In genomic region chr3:37945407-37945802, GRCh38 we compare ENCODE assay signal across 13 cellular contexts. TPM values are rescaled to one million over a fixed set of nuclear protein-coding genes. Genes with fewer than 3 reads are reported as not detected.
DNase-seq lines count a peak whose midpoint lies in the region; TF ChIP-seq lines count a peak whose summit lies in the region.
"Had no signal": no experiment of that assay in that cellular context is flagged by ENCODE, and none has a peak within 500 bp of the region (broad histone marks: within the 10 kb centered on the region; RNA-seq: fewer than 3 reads in every experiment).

No MANE protein-coding gene starts in this region.

- intact Hi-C loops in PC-9 (cut with micrococcal nuclease; ENCODE audit: unreplicated experiment) (loop anchor here (5.0 to 10.0 kb wide), 2 partner anchors 207 to 1199 kb away; no protein-coding TSS in a partner anchor), tibial artery (cut with DNase I; ENCODE audit: low total_unique reads) (no loop called here)

- peak overlapping the region; percentile 65 for H4K8ac ChIP-seq in mesendoderm (ENCODE audit: low read depth, low read length)

- no peaks in the 10 kb centered on the region for H3K9me3 ChIP-seq in PC-9 (ENCODE audit: insufficient read depth, low read depth)
- H3K9me3 ChIP-seq in tibial artery: no peaks in the 10 kb centered on the region

- H4K5ac ChIP-seq in mesendoderm (ENCODE audit: low read length): no peak overlapping the region

- H3K36me3 ChIP-seq in PC-9 (ENCODE audit: low read depth): peaks cover 13% of the 10 kb centered on the region; the same call in 1 of the 2 replicates
- no peaks in the 10 kb centered on the region for H3K36me3 ChIP-seq in mesendoderm (ENCODE audit: control insufficient read depth, insufficient read depth, low read length)
- no peaks in the 10 kb centered on the region for H3K36me3 ChIP-seq in tibial artery

- no peak overlapping the region for H3K18ac ChIP-seq in mesendoderm (ENCODE audit: low read length)

- H2AK5ac ChIP-seq in mesendoderm (ENCODE audit: low read length): no peak overlapping the region

- H3K4me1 ChIP-seq in PC-9 (replicated peaks; ENCODE audit: insufficient read depth) (peaks cover 59% of the 10 kb centered on the region), mesendoderm (ENCODE audit: control insufficient read depth, low read depth, low read length) (peaks cover 8% of the 10 kb centered on the region), tibial artery (peaks cover 0 to 80% (median 58%) of the 10 kb centered on the region in 4 donors)

- H3K27ac ChIP-seq in PC-9 (peak overlapping the region; percentile 88), cingulate gyrus (ENCODE audit: low read depth, low read length) (peak overlapping the region; percentile 4), mesendoderm (ENCODE audit: low read depth, low read length) (no peak overlapping the region), tibial artery (peak overlapping the region; percentile 60 to 61)

- no peaks in the 10 kb centered on the region for H3K79me1 ChIP-seq in mesendoderm (ENCODE audit: low read length)

- no peak overlapping the region for H3K56ac ChIP-seq in mesendoderm (ENCODE audit: low read length)

- no peaks in the 10 kb centered on the region for H3K27me3 ChIP-seq in PC-9 (ENCODE audit: insufficient read depth, low read depth)
- no peaks in the 10 kb centered on the region for H3K27me3 ChIP-seq in mesendoderm (ENCODE audit: insufficient read depth, low read length, poor library complexity)
- no peaks in the 10 kb centered on the region for H3K27me3 ChIP-seq in tibial artery

- H2AFZ ChIP-seq in PC-9: no peak overlapping the region

- H2BK15ac ChIP-seq in mesendoderm (replicated peaks; ENCODE audit: low read depth): no peak overlapping the region

- H3F3A ChIP-seq in PC-9 (ENCODE audit: insufficient read depth, low read depth): peaks cover 44% of the 10 kb centered on the region

- no peaks in the 10 kb centered on the region for H3K9me2 ChIP-seq in PC-9 (ENCODE audit: insufficient read depth)

- no TSS peak for BruUV-seq in PC-9 (replicated peaks; lab: Mats Ljungman, UMichigan)

- peak overlapping the region; percentile 84 for H3K4me2 ChIP-seq in PC-9
- H3K4me2 ChIP-seq in mesendoderm (ENCODE audit: low read length): no peak overlapping the region

- CTCF ChIA-PET in PC-9 (lab: Charles Lee): no interaction called here

- WGBS in mesendoderm (ENCODE audit: extremely low coverage, insufficient coverage, low lambda C conversion rate): no CpG with 5 or more reads among the region's 4 CpGs

- DNase-seq in PC-9 (peak; percentile 77 to 86), mesendoderm (no peak), tibial artery (no peak), DMS114 treated with DMSO at 0.1 percent for 48 hours (lab: John Stamatoyannopoulos, UW; ENCODE audit: unreplicated experiment) (no peak), NCI-H2081 (lab: John Stamatoyannopoulos, UW) (no peak), KBM-7 (no peak)
- no peak for DNase-seq in activated effector memory CD4-positive, alpha-beta T cell treated with Interleukin-2 at 50 U/mL for 16 hours
- DNase-seq: activated B cell treated with CpG ODN at 0.5 μM for 24 hours; activated T-cell treated with anti-CD3 and anti-CD28 coated beads, Interleukin-2, amount 50 U/mL, for 72 hours; central memory CD4-positive, alpha-beta T cell; NCI-H1930; stimulated activated CD4-positive, alpha-beta T cell treated with anti-CD3 and anti-CD28 coated beads, Interleukin-12 subunit alpha, Interleukin-12 subunit beta, amount 100 ng/mL, for 4 hours had no signal

- H2BK120ac ChIP-seq in mesendoderm (ENCODE audit: low read depth, low read length): no peak overlapping the region

- peaks cover 55% of the 10 kb centered on the region for H3K79me2 ChIP-seq in PC-9 (ENCODE audit: low read depth)
- H3K79me2 ChIP-seq in mesendoderm (ENCODE audit: control insufficient read depth, insufficient read depth, low read length): no peaks in the 10 kb centered on the region

- no peak overlapping the region for H3K4ac ChIP-seq in mesendoderm (ENCODE audit: low read depth, low read length)

- in situ Hi-C loops in KBM-7 (cut with MboI; ENCODE audit: low pct_unique_long_range_greater_than_20kb, low sequenced_read_pairs): no loop called here

- peak overlapping the region; percentile 16; the same call in 1 of the 2 replicates for H3K4me3 ChIP-seq in PC-9
- H3K4me3 ChIP-seq in mesendoderm (ENCODE audit: low read length): no peak overlapping the region
- no peak overlapping the region for H3K4me3 ChIP-seq in tibial artery

- no peak overlapping the region for H2BK5ac ChIP-seq in mesendoderm (ENCODE audit: low read length)

- no peak overlapping the region for H3K9ac ChIP-seq in mesendoderm (ENCODE audit: low read length)

- POLR2A ChIA-PET in PC-9 (lab: Charles Lee; ENCODE audit: unreplicated experiment): interaction anchor here (0.5 to 1.6 kb wide), 6 partner anchors 9 to 212 kb away, joined by 3 to 25 read pairs (median 7); partner anchors contain the start of gene CTDSPL

- TF ChIP-seq CTCF in PC-9 (conservative IDR thresholded peaks at IDR 0.05): no peak
- TF ChIP-seq CTCF in tibial artery (IDR thresholded peaks at IDR 0.05): no peak

- H4K20me1 ChIP-seq in PC-9 (ENCODE audit: insufficient read depth): no peaks in the 10 kb centered on the region

- H3K23ac ChIP-seq in mesendoderm (ENCODE audit: low read length): no peak overlapping the region

RNA-seq across cellular contexts. Expression of gene VILL, which starts 45.2 kb away (rescaled TPM):
- total RNA-seq in PC-9 (2021): 14.1 and 14.7 TPM in 2 replicates
- 1.9 TPM for polyA plus RNA-seq in mesendoderm (2013, experiment 1 of 2)
- polyA plus RNA-seq in mesendoderm (2013, experiment 2 of 2): 2.2 TPM

Comparison
In these comparisons a context has a peak if more than half of its experiments do, and no peak if none do; other contexts are left out.
1. DNase-seq: peak in PC-9 (2 of 2); none in mesendoderm (single experiment), tibial artery (0 of 2), DMS114 treated with DMSO at 0.1 percent for 48 hours (single experiment), activated effector memory CD4-positive, alpha-beta T cell treated with Interleukin-2 at 50 U/mL for 16 hours (single experiment), NCI-H2081 (0 of 2) and KBM-7 (single experiment).